ENCODE assay signal across 34 cellular contexts in the genomic region with DNA sequence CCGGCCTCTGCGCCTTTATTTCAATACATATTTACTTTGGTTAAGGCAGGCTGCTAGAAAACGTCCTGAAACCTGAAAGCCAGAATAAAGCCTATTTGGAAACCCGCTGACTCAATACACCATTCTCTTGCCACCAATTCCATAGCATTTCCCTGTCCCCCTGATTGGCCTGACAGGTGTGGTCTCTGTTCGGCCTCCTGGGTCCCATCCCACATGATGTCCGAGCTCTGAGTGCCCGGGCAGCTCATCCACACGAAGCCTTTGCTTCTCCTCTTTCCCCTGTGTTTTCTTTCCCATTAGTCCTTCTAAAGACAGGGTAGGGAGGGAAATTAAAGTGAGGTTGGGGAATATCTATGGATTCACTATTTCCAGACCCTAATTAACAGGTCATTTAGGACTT.
"Had no signal": no experiment of that assay in that cellular context is flagged by ENCODE, and none has a peak within 500 bp of the region (broad histone marks: within the 10 kb centered on the region; RNA-seq: fewer than 3 reads in every experiment).

No MANE protein-coding gene starts in this region.

- H3K27ac ChIP-seq: KMS-11 had no signal

- DNase-seq: Karpas-422, Kasumi-1, KG1, MG63, MM.1S, MV-4-11, NCI-H1048, NCI-H1092, NCI-H1092 treated with DMSO at 0.1 percent for 48 hours, NCI-H1105, NCI-H1105 treated with DMSO at 0.1 percent for 48 hours, NCI-H1417, NCI-H1417 treated with DMSO at 0.1 percent for 48 hours, NCI-H1436, NCI-H1436 treated with DMSO at 0.1 percent for 48 hours, NCI-H146, NCI-H1694, NCI-H1694 treated with DMSO at 0.1 percent for 48 hours, NCI-H187, NCI-H187 treated with DMSO at 0.1 percent for 48 hours, NCI-H1930, NCI-H2029, NCI-H2029 treated with DMSO at 0.1 percent for 48 hours, NCI-H2081, NCI-H2081 treated with DMSO at 0.1 percent for 48 hours, NCI-H2107, NCI-H2171, NCI-H2171 treated with DMSO at 0.1 percent for 48 hours, NCI-H2227 treated with DMSO at 0.1 percent for 48 hours, NCI-H226, NCI-H345, NCI-H446, NCI-H446 treated with DMSO at 0.1 percent for 48 hours had no signal

- H3K9me3 ChIP-seq: MG63 had no signal

- H3K27me3 ChIP-seq: MG63 had no signal

- H3K4me3 ChIP-seq: MG63 had no signal

- H3K36me3 ChIP-seq: MG63 had no signal
